In the genomic region with DNA sequence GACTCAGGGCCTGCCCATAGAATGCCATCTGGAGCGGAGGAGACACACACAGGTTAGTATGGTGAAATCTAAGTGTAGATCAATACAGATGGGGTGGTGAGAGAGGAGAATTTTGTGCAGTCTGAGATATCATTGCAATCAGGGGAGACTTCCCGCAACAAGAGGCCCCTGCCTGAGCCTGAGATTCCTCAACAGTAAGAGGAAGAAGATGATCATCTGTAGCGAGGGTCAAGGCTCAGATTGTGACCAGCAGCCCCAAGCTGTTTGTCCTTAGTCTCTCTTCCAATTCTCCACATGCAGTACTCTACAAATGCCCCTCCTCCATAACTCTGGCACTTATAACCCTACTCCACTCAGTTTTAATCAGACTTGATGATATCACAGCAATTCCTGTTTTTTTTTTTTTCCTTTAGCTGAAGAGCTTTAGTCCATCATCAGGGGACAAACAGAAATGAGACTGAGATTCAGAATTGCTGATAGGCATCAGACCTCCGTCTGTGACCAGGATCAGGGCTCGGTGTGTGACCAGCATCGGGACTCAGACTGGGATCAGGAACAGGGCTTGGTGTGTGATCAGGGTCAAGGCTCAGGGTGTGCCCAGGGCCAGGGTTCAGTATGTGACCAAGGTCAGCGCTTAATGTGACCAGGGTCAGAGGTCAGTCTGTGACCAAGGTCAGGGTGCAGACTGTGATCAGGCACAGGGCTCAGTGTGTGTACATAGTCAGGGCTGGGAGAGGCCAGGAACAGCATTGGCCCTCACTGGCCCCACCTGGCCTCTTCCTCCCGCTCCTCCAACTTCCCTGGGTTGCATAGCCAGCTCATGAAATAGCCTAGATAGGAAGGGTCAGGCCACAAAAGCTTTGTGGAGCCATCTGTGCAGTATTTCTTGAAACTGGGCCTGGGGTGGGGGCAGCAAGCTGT, we compare ENCODE assay signal across 9 cellular contexts. TPM values are rescaled to one million over a fixed set of nuclear protein-coding genes. Genes with fewer than 3 reads are reported as not detected.
DNase-seq lines count a peak whose midpoint lies in the region; ATAC-seq and TF ChIP-seq lines count a peak whose summit lies in the region.
"Had no signal": no experiment of that assay in that cellular context is flagged by ENCODE, and none has a peak within 500 bp of the region (broad histone marks: within the 10 kb centered on the region; RNA-seq: fewer than 3 reads in every experiment).

No MANE protein-coding gene starts in this region.

- no peak for TF ChIP-seq CTCF in mesothelial cell of epicardium (IDR thresholded peaks at IDR 0.05; ENCODE audit: unreplicated experiment)

- no peaks in the 10 kb centered on the region for H3K27me3 Mint-ChIP-seq in effector memory CD8-positive, alpha-beta T cell
- H3K27me3 Mint-ChIP-seq in mesothelial cell of epicardium (ENCODE audit: low read depth): no peaks in the 10 kb centered on the region

- H3K4me3 Mint-ChIP-seq in effector memory CD8-positive, alpha-beta T cell: no peak overlapping the region
- H3K4me3 Mint-ChIP-seq in mesothelial cell of epicardium: no peak overlapping the region

- intact Hi-C loops in Right ventricle myocardium superior (cut with DNase I): no loop called here
- intact Hi-C loops in Right ventricle myocardium inferior (cut with DNase I): no loop called here
- intact Hi-C loops in head of caudate nucleus (cut with DNase I): no loop called here

- H3K27ac Mint-ChIP-seq in effector memory CD8-positive, alpha-beta T cell: peak overlapping the region; percentile 20 to 82
- H3K27ac Mint-ChIP-seq in mesothelial cell of epicardium: peak overlapping the region; percentile 31

- no peaks in the 10 kb centered on the region for H3K9me3 Mint-ChIP-seq in effector memory CD8-positive, alpha-beta T cell
- no peaks in the 10 kb centered on the region for H3K9me3 Mint-ChIP-seq in mesothelial cell of epicardium

- ATAC-seq in Right ventricle myocardium superior (ENCODE audit: poor library complexity) (no peak), Right ventricle myocardium inferior (no peak), HG03139 (IDR thresholded peaks at IDR 0.05; ENCODE audit: unreplicated experiment) (no peak)
- ATAC-seq in effector memory CD8-positive, alpha-beta T cell (replicated peaks): no peak

- no peaks in the 10 kb centered on the region for H3K36me3 Mint-ChIP-seq in effector memory CD8-positive, alpha-beta T cell (ENCODE audit: insufficient read depth)
- H3K36me3 Mint-ChIP-seq in mesothelial cell of epicardium: peaks cover 4% of the 10 kb centered on the region

- DNase-seq in Right ventricle myocardium superior: peak; percentile 30
- DNase-seq in Right ventricle myocardium inferior (ENCODE audit: missing footprints): no peak
- DNase-seq in effector memory CD8-positive, alpha-beta T cell: no peak
- DNase-seq in mesothelial cell of epicardium (ENCODE audit: low spot score in 2 of 2, unreplicated experiment in 2 of 2): no peak
- DNase-seq in activated CD4-positive, alpha-beta T cell treated with anti-CD3 and anti-CD28 coated beads, Interleukin-2, amount 50 U/mL, for 48 hours: no peak
- DNase-seq in head of caudate nucleus: no peak
- no peak for DNase-seq in NCI-H1417 (lab: John Stamatoyannopoulos, UW)
- DNase-seq: NCI-H446 treated with DMSO at 0.1 percent for 48 hours had no signal

- peaks cover 11 to 13% of the 10 kb centered on the region in 2 donors for H3K4me1 Mint-ChIP-seq in effector memory CD8-positive, alpha-beta T cell (ENCODE audit: low read depth in 2 of 2)
- H3K4me1 Mint-ChIP-seq in mesothelial cell of epicardium: peaks cover 70% of the 10 kb centered on the region

RNA-seq across cellular contexts. Expression of a gene that starts 14.1 kb away (rescaled TPM):
- 14.6 TPM for total RNA-seq in Right ventricle myocardium superior
- total RNA-seq in Right ventricle myocardium inferior: 15.9 TPM
- total RNA-seq in mesothelial cell of epicardium: 62.9 to 69.0 TPM (median 68.6 TPM) in 3 replicates

RNA-seq across cellular contexts. Expression of a gene that starts 51.8 kb away (rescaled TPM):
- total RNA-seq in Right ventricle myocardium superior: 26.8 TPM
- total RNA-seq in Right ventricle myocardium inferior: 31.2 TPM
- 11.1 to 13.7 TPM (median 11.9 TPM) in 3 replicates for total RNA-seq in mesothelial cell of epicardium

RNA-seq across cellular contexts. Expression of a gene that starts 54.2 kb away (rescaled TPM):
- total RNA-seq in Right ventricle myocardium superior: 18.2 TPM
- 22.3 TPM for total RNA-seq in Right ventricle myocardium inferior
- total RNA-seq in mesothelial cell of epicardium: 41.2 to 45.3 TPM (median 43.6 TPM) in 3 replicates
